1 cellular context compared by ENCODE assay signal in the genomic region with DNA sequence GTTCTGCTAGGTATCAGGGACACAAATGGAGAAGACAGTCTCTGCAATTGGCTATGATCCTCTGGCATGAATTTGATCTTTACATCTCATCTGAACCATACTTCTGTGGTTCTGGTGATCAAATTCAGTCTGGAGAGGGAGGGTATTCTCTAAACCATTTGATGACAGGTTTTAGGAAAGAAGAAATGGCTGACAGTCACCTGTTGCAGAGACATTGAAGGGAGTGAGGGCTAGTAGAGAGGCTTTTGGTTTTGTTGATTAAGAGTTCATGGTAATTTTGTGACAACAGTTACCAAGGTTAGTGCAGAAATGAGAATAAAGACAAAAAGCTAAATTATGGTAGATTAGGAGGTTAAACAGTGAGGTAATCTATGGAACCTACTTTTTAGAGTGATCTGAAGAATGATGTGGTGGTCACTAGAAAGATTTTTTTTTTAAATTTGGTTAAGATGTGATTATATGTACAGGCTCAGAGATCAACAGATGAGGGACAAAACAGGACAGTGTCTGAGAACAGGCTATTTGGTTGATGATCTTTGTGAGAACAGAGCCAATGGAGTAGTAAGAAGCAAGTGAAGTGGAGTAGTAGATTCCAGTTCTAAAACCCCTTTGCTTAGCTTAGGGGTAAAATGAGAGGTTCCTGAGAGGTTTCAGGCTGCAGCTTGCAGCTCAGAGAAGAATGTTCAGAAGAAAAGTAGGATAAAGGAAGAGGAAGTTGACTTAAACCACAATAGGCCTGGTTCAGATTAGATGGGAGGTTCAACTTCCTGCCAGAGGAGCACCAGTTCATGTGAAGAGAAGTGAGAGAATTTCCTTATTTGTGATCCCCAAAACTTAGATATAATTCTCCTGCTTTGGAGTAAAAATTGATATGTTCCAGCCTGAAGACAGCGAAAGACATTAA.
A peak's percentile ranks its signal among the peaks of the same experiment; 100 is the strongest.
TF ChIP-seq lines count a peak whose summit lies in the region.

No MANE protein-coding gene starts in this region.

TF ChIP-seq in K562, 482 proteins besides CTCF, POLR2A, EP300 and RAD21 (continued from another document and continues in another):
- TF ChIP-seq SFPQ (IDR thresholded peaks at IDR 0.05; ENCODE audit: low read depth, low read length) (no peak), SMARCB1 (IDR thresholded peaks at IDR 0.05; ENCODE audit: insufficient read length, low read depth) (no peak), EZH2 (IDR thresholded peaks at IDR 0.05; ENCODE audit: borderline replicate concordance, low read depth, low read length) (no peak), ZNF592 (IDR thresholded peaks at IDR 0.05) (no peak; the same call in 1 of the 2 replicates), EWSR1 (IDR thresholded peaks at IDR 0.05; ENCODE audit: borderline replicate concordance, low read depth, partially characterized antibody) (no peak), NEUROD1 (IDR thresholded peaks at IDR 0.05; ENCODE audit: borderline replicate concordance, low read depth, low read length, partially characterized antibody) (no peak), IFI16 (CRISPR knock-in tag; IDR thresholded peaks at IDR 0.05) (no peak), CBFA2T3 (IDR thresholded peaks at IDR 0.05) (peak; percentile 65), RHOXF2B (CRISPR knock-in tag; conservative IDR thresholded peaks at IDR 0.05) (no peak), NCOA6 (IDR thresholded peaks at IDR 0.05) (no peak), MYC (IDR thresholded peaks at IDR 0.05; ENCODE audit: low read depth, low read length) (0 out of 2 replicates have a peak, but pooled peaks have one; percentile 31), MYC (CRISPR knock-in tag; IDR thresholded peaks at IDR 0.05; ENCODE audit: borderline replicate concordance, low read depth) (no peak), LCOR (CRISPR knock-in tag; IDR thresholded peaks at IDR 0.05) (no peak), IRF2 (CRISPR knock-in tag; IDR thresholded peaks at IDR 0.05) (no peak), KHSRP (IDR thresholded peaks at IDR 0.05) (no peak), JUNB (CRISPR knock-in tag; conservative IDR thresholded peaks at IDR 0.05) (no peak), ELK1 (CRISPR knock-in tag; IDR thresholded peaks at IDR 0.05) (no peak), SETDB1 (IDR thresholded peaks at IDR 0.05; ENCODE audit: low read length) (no peak), E2F3 (CRISPR knock-in tag; IDR thresholded peaks at IDR 0.05) (no peak), USF1 (CRISPR knock-in tag; IDR thresholded peaks at IDR 0.05) (no peak), ZKSCAN3 (CRISPR knock-in tag; IDR thresholded peaks at IDR 0.05) (no peak), MBD2 (IDR thresholded peaks at IDR 0.05; ENCODE audit: borderline replicate concordance, low read depth) (no peak), MAFG (tag; conservative IDR thresholded peaks at IDR 0.05) (no peak), MTF1 (CRISPR knock-in tag; IDR thresholded peaks at IDR 0.05; ENCODE audit: borderline replicate concordance) (no peak), ELF2 (CRISPR knock-in tag; IDR thresholded peaks at IDR 0.05) (no peak), RB1 (IDR thresholded peaks at IDR 0.05; ENCODE audit: low read depth) (no peak)
- TF ChIP-seq, protein P1, sequence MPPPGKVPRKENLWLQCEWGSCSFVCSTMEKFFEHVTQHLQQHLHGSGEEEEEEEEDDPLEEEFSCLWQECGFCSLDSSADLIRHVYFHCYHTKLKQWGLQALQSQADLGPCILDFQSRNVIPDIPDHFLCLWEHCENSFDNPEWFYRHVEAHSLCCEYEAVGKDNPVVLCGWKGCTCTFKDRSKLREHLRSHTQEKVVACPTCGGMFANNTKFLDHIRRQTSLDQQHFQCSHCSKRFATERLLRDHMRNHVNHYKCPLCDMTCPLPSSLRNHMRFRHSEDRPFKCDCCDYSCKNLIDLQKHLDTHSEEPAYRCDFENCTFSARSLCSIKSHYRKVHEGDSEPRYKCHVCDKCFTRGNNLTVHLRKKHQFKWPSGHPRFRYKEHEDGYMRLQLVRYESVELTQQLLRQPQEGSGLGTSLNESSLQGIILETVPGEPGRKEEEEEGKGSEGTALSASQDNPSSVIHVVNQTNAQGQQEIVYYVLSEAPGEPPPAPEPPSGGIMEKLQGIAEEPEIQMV (tag; conservative IDR thresholded peaks at IDR 0.05; ENCODE audit: low read depth), result no peak
- TF ChIP-seq, protein P2, sequence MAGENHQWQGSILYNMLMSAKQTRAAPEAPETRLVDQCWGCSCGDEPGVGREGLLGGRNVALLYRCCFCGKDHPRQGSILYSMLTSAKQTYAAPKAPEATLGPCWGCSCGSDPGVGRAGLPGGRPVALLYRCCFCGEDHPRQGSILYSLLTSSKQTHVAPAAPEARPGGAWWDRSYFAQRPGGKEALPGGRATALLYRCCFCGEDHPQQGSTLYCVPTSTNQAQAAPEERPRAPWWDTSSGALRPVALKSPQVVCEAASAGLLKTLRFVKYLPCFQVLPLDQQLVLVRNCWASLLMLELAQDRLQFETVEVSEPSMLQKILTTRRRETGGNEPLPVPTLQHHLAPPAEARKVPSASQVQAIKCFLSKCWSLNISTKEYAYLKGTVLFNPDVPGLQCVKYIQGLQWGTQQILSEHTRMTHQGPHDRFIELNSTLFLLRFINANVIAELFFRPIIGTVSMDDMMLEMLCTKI (IDR thresholded peaks at IDR 0.05; ENCODE audit: partially characterized antibody), result no peak
- TF ChIP-seq, protein P3, sequence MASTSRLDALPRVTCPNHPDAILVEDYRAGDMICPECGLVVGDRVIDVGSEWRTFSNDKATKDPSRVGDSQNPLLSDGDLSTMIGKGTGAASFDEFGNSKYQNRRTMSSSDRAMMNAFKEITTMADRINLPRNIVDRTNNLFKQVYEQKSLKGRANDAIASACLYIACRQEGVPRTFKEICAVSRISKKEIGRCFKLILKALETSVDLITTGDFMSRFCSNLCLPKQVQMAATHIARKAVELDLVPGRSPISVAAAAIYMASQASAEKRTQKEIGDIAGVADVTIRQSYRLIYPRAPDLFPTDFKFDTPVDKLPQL (IDR thresholded peaks at IDR 0.05; ENCODE audit: extremely low read depth, insufficient read length), result no peak
- TF ChIP-seq, protein P4, sequence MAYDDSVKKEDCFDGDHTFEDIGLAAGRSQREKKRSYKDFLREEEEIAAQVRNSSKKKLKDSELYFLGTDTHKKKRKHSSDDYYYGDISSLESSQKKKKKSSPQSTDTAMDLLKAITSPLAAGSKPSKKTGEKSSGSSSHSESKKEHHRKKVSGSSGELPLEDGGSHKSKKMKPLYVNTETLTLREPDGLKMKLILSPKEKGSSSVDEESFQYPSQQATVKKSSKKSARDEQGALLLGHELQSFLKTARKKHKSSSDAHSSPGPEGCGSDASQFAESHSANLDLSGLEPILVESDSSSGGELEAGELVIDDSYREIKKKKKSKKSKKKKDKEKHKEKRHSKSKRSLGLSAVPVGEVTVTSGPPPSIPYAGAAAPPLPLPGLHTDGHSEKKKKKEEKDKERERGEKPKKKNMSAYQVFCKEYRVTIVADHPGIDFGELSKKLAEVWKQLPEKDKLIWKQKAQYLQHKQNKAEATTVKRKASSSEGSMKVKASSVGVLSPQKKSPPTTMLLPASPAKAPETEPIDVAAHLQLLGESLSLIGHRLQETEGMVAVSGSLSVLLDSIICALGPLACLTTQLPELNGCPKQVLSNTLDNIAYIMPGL (CRISPR knock-in tag; IDR thresholded peaks at IDR 0.05), result no peak
- TF ChIP-seq, protein P5, sequence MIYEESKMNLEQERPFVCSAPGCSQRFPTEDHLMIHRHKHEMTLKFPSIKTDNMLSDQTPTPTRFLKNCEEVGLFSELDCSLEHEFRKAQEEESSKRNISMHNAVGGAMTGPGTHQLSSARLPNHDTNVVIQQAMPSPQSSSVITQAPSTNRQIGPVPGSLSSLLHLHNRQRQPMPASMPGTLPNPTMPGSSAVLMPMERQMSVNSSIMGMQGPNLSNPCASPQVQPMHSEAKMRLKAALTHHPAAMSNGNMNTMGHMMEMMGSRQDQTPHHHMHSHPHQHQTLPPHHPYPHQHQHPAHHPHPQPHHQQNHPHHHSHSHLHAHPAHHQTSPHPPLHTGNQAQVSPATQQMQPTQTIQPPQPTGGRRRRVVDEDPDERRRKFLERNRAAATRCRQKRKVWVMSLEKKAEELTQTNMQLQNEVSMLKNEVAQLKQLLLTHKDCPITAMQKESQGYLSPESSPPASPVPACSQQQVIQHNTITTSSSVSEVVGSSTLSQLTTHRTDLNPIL (CRISPR knock-in tag; IDR thresholded peaks at IDR 0.05), result no peak
- TF ChIP-seq, protein P6, sequence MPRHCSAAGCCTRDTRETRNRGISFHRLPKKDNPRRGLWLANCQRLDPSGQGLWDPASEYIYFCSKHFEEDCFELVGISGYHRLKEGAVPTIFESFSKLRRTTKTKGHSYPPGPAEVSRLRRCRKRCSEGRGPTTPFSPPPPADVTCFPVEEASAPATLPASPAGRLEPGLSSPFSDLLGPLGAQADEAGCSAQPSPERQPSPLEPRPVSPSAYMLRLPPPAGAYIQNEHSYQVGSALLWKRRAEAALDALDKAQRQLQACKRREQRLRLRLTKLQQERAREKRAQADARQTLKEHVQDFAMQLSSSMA (CRISPR knock-in tag; IDR thresholded peaks at IDR 0.05), result no peak
- TF ChIP-seq, protein P7, sequence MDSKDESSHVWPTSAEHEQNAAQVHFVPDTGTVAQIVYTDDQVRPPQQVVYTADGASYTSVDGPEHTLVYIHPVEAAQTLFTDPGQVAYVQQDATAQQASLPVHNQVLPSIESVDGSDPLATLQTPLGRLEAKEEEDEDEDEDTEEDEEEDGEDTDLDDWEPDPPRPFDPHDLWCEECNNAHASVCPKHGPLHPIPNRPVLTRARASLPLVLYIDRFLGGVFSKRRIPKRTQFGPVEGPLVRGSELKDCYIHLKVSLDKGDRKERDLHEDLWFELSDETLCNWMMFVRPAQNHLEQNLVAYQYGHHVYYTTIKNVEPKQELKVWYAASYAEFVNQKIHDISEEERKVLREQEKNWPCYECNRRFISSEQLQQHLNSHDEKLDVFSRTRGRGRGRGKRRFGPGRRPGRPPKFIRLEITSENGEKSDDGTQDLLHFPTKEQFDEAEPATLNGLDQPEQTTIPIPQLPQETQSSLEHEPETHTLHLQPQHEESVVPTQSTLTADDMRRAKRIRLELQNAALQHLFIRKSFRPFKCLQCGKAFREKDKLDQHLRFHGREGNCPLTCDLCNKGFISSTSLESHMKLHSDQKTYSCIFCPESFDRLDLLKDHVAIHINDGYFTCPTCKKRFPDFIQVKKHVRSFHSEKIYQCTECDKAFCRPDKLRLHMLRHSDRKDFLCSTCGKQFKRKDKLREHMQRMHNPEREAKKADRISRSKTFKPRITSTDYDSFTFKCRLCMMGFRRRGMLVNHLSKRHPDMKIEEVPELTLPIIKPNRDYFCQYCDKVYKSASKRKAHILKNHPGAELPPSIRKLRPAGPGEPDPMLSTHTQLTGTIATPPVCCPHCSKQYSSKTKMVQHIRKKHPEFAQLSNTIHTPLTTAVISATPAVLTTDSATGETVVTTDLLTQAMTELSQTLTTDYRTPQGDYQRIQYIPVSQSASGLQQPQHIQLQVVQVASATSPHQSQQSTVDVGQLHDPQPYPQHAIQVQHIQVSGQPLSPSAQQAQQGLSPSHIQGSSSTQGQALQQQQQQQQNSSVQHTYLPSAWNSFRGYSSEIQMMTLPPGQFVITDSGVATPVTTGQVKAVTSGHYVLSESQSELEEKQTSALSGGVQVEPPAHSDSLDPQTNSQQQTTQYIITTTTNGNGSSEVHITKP (IDR thresholded peaks at IDR 0.05; ENCODE audit: partially characterized antibody), result peak; percentile 14
